8 cellular contexts compared by ENCODE assay signal in the genomic region with DNA sequence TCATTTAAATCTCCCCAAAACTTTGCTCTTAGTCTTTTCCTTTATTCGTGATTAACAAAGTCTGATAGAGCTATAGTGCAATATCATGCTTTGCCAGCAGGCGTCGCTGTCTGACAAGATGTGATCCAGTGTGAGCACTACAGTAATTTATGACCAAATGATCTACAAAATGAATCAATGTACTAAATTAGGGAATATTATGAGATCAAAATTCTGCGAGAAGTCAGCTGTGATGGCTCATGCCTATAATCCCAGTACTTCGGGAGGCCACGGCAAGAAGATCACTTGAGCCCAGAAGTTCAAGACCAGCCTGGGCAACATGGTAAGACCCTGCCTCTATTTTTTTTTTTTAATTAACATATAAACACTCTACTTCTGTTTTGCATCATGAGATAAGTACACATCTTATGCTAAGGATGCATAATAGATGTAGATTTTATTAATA. TPM values are rescaled to one million over a fixed set of nuclear protein-coding genes. Genes with fewer than 3 reads are reported as not detected.
DNase-seq lines count a peak whose midpoint lies in the region; ATAC-seq and TF ChIP-seq lines count a peak whose summit lies in the region.

No MANE protein-coding gene starts in this region.

- no peaks in the 10 kb centered on the region for H3K27me3 Mint-ChIP-seq in chondrocyte (ENCODE audit: low read depth)
- peaks cover 0 to 9% of the 10 kb centered on the region in 2 donors for H3K27me3 Mint-ChIP-seq in stimulated activated naive B cell treated with anti-CD40 and anti-IgM and Interleukin-4, amounts not matched to agents 10 μg/mL and 1 μg/mL and 100 μg/mL, for 72 hours

- H3K36me3 Mint-ChIP-seq in chondrocyte (ENCODE audit: low read depth) = peaks cover 3% of the 10 kb centered on the region
- peaks cover 2 to 4% of the 10 kb centered on the region in 2 donors for H3K36me3 Mint-ChIP-seq in stimulated activated naive B cell treated with anti-CD40 and anti-IgM and Interleukin-4, amounts not matched to agents 10 μg/mL and 1 μg/mL and 100 μg/mL, for 72 hours

- peaks cover 18% of the 10 kb centered on the region for H3K9me3 Mint-ChIP-seq in chondrocyte (ENCODE audit: low read depth)
- H3K9me3 Mint-ChIP-seq in stimulated activated naive B cell treated with anti-CD40 and anti-IgM and Interleukin-4, amounts not matched to agents 10 μg/mL and 1 μg/mL and 100 μg/mL, for 72 hours = peaks cover 6 to 11% of the 10 kb centered on the region in 2 donors

- DNase-seq in DMS53 treated with DMSO at 0.1 percent for 48 hours (lab: John Stamatoyannopoulos, UW; ENCODE audit: unreplicated experiment) (peak; percentile 61), LoVo (ENCODE audit: low spot score) (peak; percentile 37), chondrocyte (ENCODE audit: low spot score) (no peak), midbrain (lab: John Stamatoyannopoulos, UW) (peak; percentile 29), occipital lobe (lab: John Stamatoyannopoulos, UW) (no peak), NCI-H2029 treated with DMSO at 0.1 percent for 48 hours (lab: John Stamatoyannopoulos, UW) (no peak)
- DNase-seq in activated CD4-positive, CD25-positive, alpha-beta regulatory T cell treated with anti-CD3 and anti-CD28 coated beads, Interleukin-2, amount 50 U/mL, for 16 hours (ENCODE audit: low read depth, low spot score) = peak; percentile 75
- DNase-seq in stimulated activated naive B cell treated with anti-CD40 and anti-IgM and Interleukin-4, amounts not matched to agents 10 μg/mL and 1 μg/mL and 100 μg/mL, for 72 hours = peak; percentile 71

- no peak overlapping the region for H3K4me3 Mint-ChIP-seq in chondrocyte (ENCODE audit: unreplicated experiment)
- no peak overlapping the region for H3K4me3 Mint-ChIP-seq in stimulated activated naive B cell treated with anti-CD40 and anti-IgM and Interleukin-4, amounts not matched to agents 10 μg/mL and 1 μg/mL and 100 μg/mL, for 72 hours

- peak; percentile 90 for TF ChIP-seq CTCF in chondrocyte (IDR thresholded peaks at IDR 0.05)

- H3K27ac Mint-ChIP-seq in chondrocyte (ENCODE audit: unreplicated experiment) = no peak overlapping the region
- H3K27ac Mint-ChIP-seq in stimulated activated naive B cell treated with anti-CD40 and anti-IgM and Interleukin-4, amounts not matched to agents 10 μg/mL and 1 μg/mL and 100 μg/mL, for 72 hours = no peak overlapping the region

- ATAC-seq in stimulated activated naive B cell treated with anti-CD40 and anti-IgM and Interleukin-4, amounts not matched to agents 10 μg/mL and 1 μg/mL and 100 μg/mL, for 72 hours (replicated peaks) = no peak

- peaks cover 18% of the 10 kb centered on the region for H3K4me1 Mint-ChIP-seq in chondrocyte (ENCODE audit: low read depth)
- H3K4me1 Mint-ChIP-seq in stimulated activated naive B cell treated with anti-CD40 and anti-IgM and Interleukin-4, amounts not matched to agents 10 μg/mL and 1 μg/mL and 100 μg/mL, for 72 hours = peaks cover 0 to 3% of the 10 kb centered on the region in 2 donors

RNA-seq across cellular contexts. Expression of a gene that starts 3.6 kb away (rescaled TPM):
- total RNA-seq in chondrocyte = 164 to 184 TPM (median 173 TPM) in 3 replicates
- 2.3 TPM for total RNA-seq in occipital lobe

RNA-seq across cellular contexts. Expression of a gene that starts 54.5 kb away (rescaled TPM):
- 37.0 to 41.4 TPM (median 38.9 TPM) in 3 replicates for total RNA-seq in chondrocyte
- total RNA-seq in occipital lobe = 6.2 TPM

Comparison
In these comparisons a context has a peak if more than half of its experiments do, and no peak if none do; other contexts are left out.
1. DNase-seq: peak in DMS53 treated with DMSO at 0.1 percent for 48 hours (single experiment), LoVo (single experiment), activated CD4-positive, CD25-positive, alpha-beta regulatory T cell treated with anti-CD3 and anti-CD28 coated beads, Interleukin-2, amount 50 U/mL, for 16 hours (single experiment), midbrain (single experiment) and stimulated activated naive B cell treated with anti-CD40 and anti-IgM and Interleukin-4, amounts not matched to agents 10 μg/mL and 1 μg/mL and 100 μg/mL, for 72 hours (single experiment); none in chondrocyte (single experiment), occipital lobe (single experiment) and NCI-H2029 treated with DMSO at 0.1 percent for 48 hours (single experiment).
2. RNA of a gene that starts 3.6 kb away (total RNA-seq): 164 to 184 TPM in chondrocyte; 2.3 TPM in occipital lobe (single experiment); every median in the first group is over 10 times any median in the second.